ENCODE assay signal across 8 cellular contexts in genomic region chr5:35183243-35183955, GRCh38.
DNase-seq lines count a peak whose midpoint lies in the region; ATAC-seq and TF ChIP-seq lines count a peak whose summit lies in the region.

No MANE protein-coding gene starts in this region.

- H3K27ac Mint-ChIP-seq in stimulated activated naive CD8-positive, alpha-beta T cell treated with anti-CD3 and anti-CD28 coated beads, Interleukin-15, amount 100 ng/mL, for 72 hours, result peak overlapping the region in 1 of 2 donors; percentile 37

- peak; percentile 81 for ATAC-seq in stimulated activated naive CD8-positive, alpha-beta T cell treated with anti-CD3 and anti-CD28 coated beads, Interleukin-15, amount 100 ng/mL, for 72 hours

- peak; percentile 9 for DNase-seq in NK-92 treated with Interleukin-12 subunit alpha and Interleukin-12 subunit beta, amount 100 ng/mL, for 24 hours (lab: John Stamatoyannopoulos, UW)
- DNase-seq in NK-92 (lab: John Stamatoyannopoulos, UW; ENCODE audit: unreplicated experiment), result no peak
- peak; percentile 21 for DNase-seq in HFF-Myc (ENCODE audit: extremely low read depth, low read depth)
- peak; percentile 43 for DNase-seq in NCI-H1694 treated with DMSO at 0.1 percent for 48 hours (lab: John Stamatoyannopoulos, UW)
- peak; percentile 15 for DNase-seq in activated naive CD4-positive, alpha-beta T cell treated with anti-CD3 and anti-CD28 coated beads, Interleukin-2, amount 50 U/mL, for 16 hours
- peak; percentile 57 for DNase-seq in iPS-NIHi11 (ENCODE audit: low spot score)
- peak; percentile 28 to 55 for DNase-seq in stimulated activated naive CD8-positive, alpha-beta T cell treated with anti-CD3 and anti-CD28 coated beads, Interleukin-15, amount 100 ng/mL, for 72 hours
- no peak for DNase-seq in activated effector memory CD4-positive, alpha-beta T cell treated with anti-CD3 and anti-CD28 coated beads, Interleukin-2, amount 50 U/mL, for 16 hours

- no peaks in the 10 kb centered on the region for H3K9me3 Mint-ChIP-seq in stimulated activated naive CD8-positive, alpha-beta T cell treated with anti-CD3 and anti-CD28 coated beads, Interleukin-15, amount 100 ng/mL, for 72 hours

- H3K4me1 Mint-ChIP-seq in stimulated activated naive CD8-positive, alpha-beta T cell treated with anti-CD3 and anti-CD28 coated beads, Interleukin-15, amount 100 ng/mL, for 72 hours, result no peaks in the 10 kb centered on the region

- TF ChIP-seq CTCF in HFF-Myc (IDR thresholded peaks at IDR 0.05; ENCODE audit: low read depth, low read length, missing control alignments), result peak; percentile 73

- no peak overlapping the region for H3K4me3 Mint-ChIP-seq in stimulated activated naive CD8-positive, alpha-beta T cell treated with anti-CD3 and anti-CD28 coated beads, Interleukin-15, amount 100 ng/mL, for 72 hours

- H3K4me3 ChIP-seq in HFF-Myc (replicated peaks; ENCODE audit: low read depth, low read length), result no peak overlapping the region

- H3K27me3 Mint-ChIP-seq in stimulated activated naive CD8-positive, alpha-beta T cell treated with anti-CD3 and anti-CD28 coated beads, Interleukin-15, amount 100 ng/mL, for 72 hours, result peaks cover 45% of the 10 kb centered on the region

Comparison
In these comparisons a context has a peak if more than half of its experiments do, and no peak if none do; other contexts are left out.
1. DNase-seq: peak in NK-92 treated with Interleukin-12 subunit alpha and Interleukin-12 subunit beta, amount 100 ng/mL, for 24 hours (single experiment), HFF-Myc (single experiment), NCI-H1694 treated with DMSO at 0.1 percent for 48 hours (single experiment), activated naive CD4-positive, alpha-beta T cell treated with anti-CD3 and anti-CD28 coated beads, Interleukin-2, amount 50 U/mL, for 16 hours (single experiment), iPS-NIHi11 (single experiment) and stimulated activated naive CD8-positive, alpha-beta T cell treated with anti-CD3 and anti-CD28 coated beads, Interleukin-15, amount 100 ng/mL, for 72 hours (2 of 2); none in NK-92 (single experiment) and activated effector memory CD4-positive, alpha-beta T cell treated with anti-CD3 and anti-CD28 coated beads, Interleukin-2, amount 50 U/mL, for 16 hours (single experiment).